8 cellular contexts compared by ENCODE assay signal in the genomic region with DNA sequence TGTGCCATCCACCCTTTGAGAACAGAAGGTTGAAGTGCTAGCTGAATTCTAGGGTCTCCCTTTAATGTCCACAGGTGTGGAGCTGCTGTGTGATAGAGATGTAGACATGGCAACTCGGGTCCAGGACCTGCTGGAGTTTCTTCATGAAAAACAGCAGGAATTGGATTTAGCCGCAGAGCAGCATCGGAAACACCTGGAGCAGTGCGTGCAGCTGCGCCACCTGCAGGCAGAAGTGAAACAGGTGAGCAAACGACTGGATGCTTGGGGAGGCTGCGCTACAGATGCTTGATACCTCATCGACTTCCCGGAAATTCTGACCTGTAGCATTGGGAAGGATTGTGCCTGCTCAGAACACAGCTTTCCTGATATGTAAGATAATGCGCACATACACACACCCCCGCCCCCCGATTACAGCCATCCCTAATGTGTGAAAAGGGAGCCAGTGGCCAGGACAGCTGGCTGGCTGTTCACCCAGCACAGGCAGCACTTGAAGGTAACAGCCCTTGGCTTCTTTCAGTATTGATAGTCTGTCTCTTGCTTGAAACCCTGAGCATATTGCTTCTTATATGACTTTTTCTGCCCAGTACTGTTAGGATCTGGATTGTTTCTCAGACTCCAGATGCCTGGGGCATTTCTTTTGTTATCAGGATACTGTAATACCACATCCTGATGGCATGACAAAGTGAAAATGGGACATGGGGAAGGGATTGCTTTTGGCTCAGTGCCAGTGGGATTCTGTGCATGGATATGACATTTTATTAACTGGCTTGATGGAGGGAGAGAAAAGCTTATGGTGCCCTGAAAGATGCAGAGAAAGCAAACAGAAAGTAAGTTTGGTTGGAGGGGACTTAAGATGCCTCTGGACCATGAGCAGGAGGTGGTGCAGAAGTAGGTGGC.
A peak's percentile ranks its signal among the peaks of the same experiment; 100 is the strongest.
DNase-seq lines count a peak whose midpoint lies in the region; ATAC-seq and TF ChIP-seq lines count a peak whose summit lies in the region.

No MANE protein-coding gene starts in this region.

- H3K9me3 ChIP-seq in WERI-Rb-1 (ENCODE audit: severe bottlenecking): no peaks in the 10 kb centered on the region

- no peak overlapping the region for H3K27ac ChIP-seq in C4-2B
- H3K27ac ChIP-seq in WERI-Rb-1: no peak overlapping the region

- peak; percentile 94 for TF ChIP-seq CTCF in C4-2B (conservative IDR thresholded peaks at IDR 0.05)
- TF ChIP-seq CTCF in HFF-Myc (IDR thresholded peaks at IDR 0.05; ENCODE audit: low read depth, low read length, missing control alignments): peak; percentile 59
- peak; percentile 93 for TF ChIP-seq CTCF in WERI-Rb-1 (IDR thresholded peaks at IDR 0.05; ENCODE audit: low read depth, low read length)

- H3K4me3 ChIP-seq in HFF-Myc (replicated peaks; ENCODE audit: low read depth, low read length): no peak overlapping the region
- H3K4me3 ChIP-seq in WERI-Rb-1 (ENCODE audit: low read depth, low read length): no peak overlapping the region

- ATAC-seq in HG03460 (IDR thresholded peaks at IDR 0.05; ENCODE audit: unreplicated experiment): no peak

- DNase-seq in HFF-Myc (ENCODE audit: extremely low read depth, low read depth) (no peak), WERI-Rb-1 (peak; percentile 54), iPS-NIHi11 (ENCODE audit: low spot score) (peak; percentile 75), NCI-H187 (lab: John Stamatoyannopoulos, UW) (no peak), midbrain (lab: John Stamatoyannopoulos, UW) (no peak), H4 (ENCODE audit: low spot score) (no peak)

- H3K36me3 ChIP-seq in WERI-Rb-1: peaks cover 45% of the 10 kb centered on the region

- H3K27me3 ChIP-seq in WERI-Rb-1 (ENCODE audit: insufficient read depth, low read depth, severe bottlenecking): no peaks in the 10 kb centered on the region

Comparison
In these comparisons a context has a peak if more than half of its experiments do, and no peak if none do; other contexts are left out.
1. DNase-seq: peak in WERI-Rb-1 (single experiment) and iPS-NIHi11 (single experiment); none in HFF-Myc (single experiment), NCI-H187 (0 of 2), midbrain (single experiment) and H4 (single experiment).
2. Peak in every context shown above with its lines, with median percentiles within 50 percentile points of each other: CTCF ChIP-seq.